8 cellular contexts compared by ENCODE assay signal in the genomic region with DNA sequence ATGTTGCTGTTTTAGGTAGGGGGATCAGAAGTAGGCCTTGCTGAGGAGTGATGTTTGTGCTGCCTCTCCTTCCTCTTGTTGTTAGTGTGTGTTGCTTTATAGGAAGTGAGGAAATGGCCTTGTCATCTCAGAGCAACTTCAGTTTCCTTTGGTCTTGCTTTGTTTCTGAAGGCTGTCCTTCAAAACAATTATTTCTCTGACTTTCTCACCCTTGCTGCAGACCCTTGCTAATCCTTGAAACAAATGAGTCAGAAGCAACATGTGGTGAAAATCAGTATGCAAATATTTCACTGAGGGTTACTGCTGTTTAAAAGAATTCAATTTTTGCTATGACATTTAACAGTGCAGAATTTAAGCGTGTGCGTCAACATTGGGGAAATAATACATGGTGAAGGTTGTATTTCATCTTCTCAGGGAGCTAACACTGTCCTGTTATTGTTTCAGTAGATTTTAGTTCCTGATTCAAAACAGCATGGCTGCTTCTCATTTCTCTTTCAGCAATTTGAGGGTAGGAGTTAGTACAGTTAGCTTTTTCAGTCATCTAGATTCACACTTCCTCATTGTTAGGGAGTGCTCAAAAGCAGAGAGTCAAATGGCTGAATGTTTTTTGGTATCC. TPM values are rescaled to one million over a fixed set of nuclear protein-coding genes. Genes with fewer than 3 reads are reported as not detected.
DNase-seq lines count a peak whose midpoint lies in the region; ATAC-seq and TF ChIP-seq lines count a peak whose summit lies in the region.

No MANE protein-coding gene starts in this region.

- no peak overlapping the region for H3K4me3 Mint-ChIP-seq in CD8-positive, alpha-beta T cell
- no peak overlapping the region for H3K4me3 Mint-ChIP-seq in Calu3 (ENCODE audit: low read depth, unreplicated experiment)

- intact Hi-C loops in CD8-positive, alpha-beta T cell (cut with DNase I, micrococcal nuclease), result loop anchor here in 1 of 2 experiments (10.0 kb wide), 1 partner anchor 1696 kb away; no protein-coding TSS in a partner anchor
- intact Hi-C loops in Calu3 (cut with micrococcal nuclease; ENCODE audit: unreplicated experiment), result no loop called here

- no peak overlapping the region for H3K4me3 ChIP-seq in CD8-positive, alpha-beta T cell (ENCODE audit: low read depth, low read length)
- H3K4me3 ChIP-seq in gastroesophageal sphincter, result no peak overlapping the region

- no peaks in the 10 kb centered on the region for H3K9me3 ChIP-seq in CD8-positive, alpha-beta T cell (ENCODE audit: low read length)
- H3K9me3 ChIP-seq in gastroesophageal sphincter, result no peaks in the 10 kb centered on the region

- POLR2A ChIA-PET in CD8-positive, alpha-beta T cell (lab: Charles Lee), result interaction anchor here (1.5 kb wide), 1 partner anchor 13 kb away, joined by 3 read pairs; no protein-coding TSS in a partner anchor

- no peaks in the 10 kb centered on the region for H3K36me3 ChIP-seq in CD8-positive, alpha-beta T cell (ENCODE audit: insufficient read depth, low read length)
- H3K36me3 ChIP-seq in gastroesophageal sphincter, result peaks cover 0 to 15% of the 10 kb centered on the region in 2 donors

- TF ChIP-seq POLR2A in gastroesophageal sphincter (IDR thresholded peaks at IDR 0.05), result no peak

- peak overlapping the region; percentile 85 for H3K27ac Mint-ChIP-seq in CD8-positive, alpha-beta T cell
- no peak overlapping the region for H3K27ac Mint-ChIP-seq in Calu3 (ENCODE audit: unreplicated experiment)

- no TSS peak for BruUV-seq in Calu3 (replicated peaks; lab: Mats Ljungman, UMichigan)

- H3K4me1 Mint-ChIP-seq in CD8-positive, alpha-beta T cell (ENCODE audit: low read depth), result peaks cover 14% of the 10 kb centered on the region
- no peaks in the 10 kb centered on the region for H3K4me1 Mint-ChIP-seq in Calu3 (ENCODE audit: low read depth, unreplicated experiment)

- H3K36me3 Mint-ChIP-seq in CD8-positive, alpha-beta T cell, result peaks cover 41% of the 10 kb centered on the region
- H3K36me3 Mint-ChIP-seq in Calu3 (ENCODE audit: insufficient read depth, unreplicated experiment), result no peaks in the 10 kb centered on the region

- CTCF ChIA-PET in CD8-positive, alpha-beta T cell (lab: Charles Lee), result no interaction called here
- CTCF ChIA-PET in Calu3 (lab: Charles Lee), result no interaction called here

- no peak overlapping the region for H3K27ac ChIP-seq in CD8-positive, alpha-beta T cell (ENCODE audit: low read depth, low read length)
- H3K27ac ChIP-seq in gastroesophageal sphincter, result no peak overlapping the region

- ATAC-seq in CD8-positive, alpha-beta T cell, result no peak
- ATAC-seq in GM19467 (IDR thresholded peaks at IDR 0.05; ENCODE audit: unreplicated experiment) (peak; percentile 79), HG03457 (IDR thresholded peaks at IDR 0.05; ENCODE audit: unreplicated experiment) (peak; percentile 87), gastroesophageal sphincter (no peak)

- TF ChIP-seq CTCF in CD8-positive, alpha-beta T cell (IDR thresholded peaks at IDR 0.05), result no peak
- TF ChIP-seq CTCF in gastroesophageal sphincter (IDR thresholded peaks at IDR 0.05) (no peak), Calu3 (IDR thresholded peaks at IDR 0.05; ENCODE audit: unreplicated experiment) (no peak)

- no peaks in the 10 kb centered on the region for H3K9me3 Mint-ChIP-seq in CD8-positive, alpha-beta T cell
- no peaks in the 10 kb centered on the region for H3K9me3 Mint-ChIP-seq in Calu3 (ENCODE audit: low read depth, unreplicated experiment)

- 85 to 100% methylated on average over 2 of the region's 2 CpGs for WGBS in gastroesophageal sphincter (ENCODE audit: low coverage in 1 of 2), 2 donors

- H3K27me3 ChIP-seq in CD8-positive, alpha-beta T cell (ENCODE audit: insufficient read depth, low read length), result no peaks in the 10 kb centered on the region
- H3K27me3 ChIP-seq in gastroesophageal sphincter, result no peaks in the 10 kb centered on the region

- no peak for TF ChIP-seq EP300 in gastroesophageal sphincter (IDR thresholded peaks at IDR 0.05)

- no peak for DNase-seq in CD8-positive, alpha-beta T cell
- DNase-seq in amniotic epithelial cell (ENCODE audit: low read depth) (peak; percentile 49), renal cortical epithelial cell (ENCODE audit: low read depth) (peak; percentile 77), Calu3 (no peak), middle frontal gyrus (ENCODE audit: extremely low spot score, low spot score) (no peak)

- H3K27me3 Mint-ChIP-seq in CD8-positive, alpha-beta T cell (ENCODE audit: low read depth), result no peaks in the 10 kb centered on the region
- no peaks in the 10 kb centered on the region for H3K27me3 Mint-ChIP-seq in Calu3 (ENCODE audit: unreplicated experiment)

- H3K4me1 ChIP-seq in CD8-positive, alpha-beta T cell (ENCODE audit: insufficient read depth, low read length), result peaks cover 10% of the 10 kb centered on the region
- H3K4me1 ChIP-seq in gastroesophageal sphincter, result peaks cover 0 to 35% (median 0%) of the 10 kb centered on the region in 3 donors

RNA-seq across cellular contexts. Expression of gene RNF144B, which starts 13.8 kb away (rescaled TPM):
- 1 to 10 TPM; 1.3 to 2.0 TPM for total RNA-seq in CD8-positive, alpha-beta T cell
- total RNA-seq in renal cortical epithelial cell (191 and 251 TPM in 2 replicates), gastroesophageal sphincter (10 to 100 TPM in 3 of 4 donors, 1 to 10 TPM in 1; 5.6 to 18.4 (median 15.2) TPM), Calu3 (2022) (7.4 and 12.1 TPM in 2 replicates)

Comparison
In these comparisons a context has a peak if more than half of its experiments do, and no peak if none do; other contexts are left out.
1. ATAC-seq: peak in GM19467 (single experiment) and HG03457 (single experiment); none in CD8-positive, alpha-beta T cell (single experiment) and gastroesophageal sphincter (single experiment).
2. DNase-seq: peak in amniotic epithelial cell (single experiment) and renal cortical epithelial cell (single experiment); none in CD8-positive, alpha-beta T cell (0 of 7), Calu3 (single experiment) and middle frontal gyrus (single experiment).